Comparison of ENCODE assay signal across 8 cellular contexts in genomic region chr17:21039839-21040575, GRCh38. TPM values are rescaled to one million over a fixed set of nuclear protein-coding genes. Genes with fewer than 3 reads are reported as not detected.
DNase-seq lines count a peak whose midpoint lies in the region; ATAC-seq and TF ChIP-seq lines count a peak whose summit lies in the region.

No MANE protein-coding gene starts in this region.

- peak overlapping the region in 9 of 10 donors; percentile 89 to 98 (median 96) for H3K4me3 ChIP-seq in heart right ventricle
- H3K4me3 ChIP-seq in fibroblast of the aortic adventitia (ENCODE audit: low read depth, low read length): peak overlapping the region; percentile 85

- H3K36me3 ChIP-seq in heart right ventricle: peaks cover 0 to 32% (median 4%) of the 10 kb centered on the region in 9 donors

- no peaks in the 10 kb centered on the region for H3K9me3 ChIP-seq in heart right ventricle

- intact Hi-C loops in heart right ventricle (cut with DNase I): loop anchor here in 3 of 10 donors (5.0 to 10.0 kb wide), 4 partner anchors 65 to 247 kb away; partner anchors contain the start of genes MAP2K3 (in 2 of the 3) and NATD1 (in 1 of the 3)
- intact Hi-C loops in Right ventricle myocardium inferior (cut with DNase I): loop anchor here (5.0 kb wide), 4 partner anchors 33 to 242 kb away; partner anchors contain the start of genes DHRS7B, MAP2K3 and TMEM11
- intact Hi-C loops in sciatic nerve (cut with DNase I): no loop called here

- peak overlapping the region in 8 of 10 donors; percentile 4 to 100 (median 100) for H3K27ac ChIP-seq in heart right ventricle

- ATAC-seq in heart right ventricle (no peak), Right ventricle myocardium inferior (no peak), sciatic nerve (no peak), GM19455 (IDR thresholded peaks at IDR 0.05; ENCODE audit: unreplicated experiment) (no peak), HG03135 (IDR thresholded peaks at IDR 0.05; ENCODE audit: unreplicated experiment) (no peak)

- H3K27me3 ChIP-seq in heart right ventricle: no peaks in the 10 kb centered on the region

- no peak for DNase-seq in heart right ventricle
- DNase-seq in Right ventricle myocardium inferior (ENCODE audit: missing footprints): no peak
- DNase-seq in NCI-H460 (ENCODE audit: extremely low read depth, low read depth): peak; percentile 50
- peak; percentile 38 for DNase-seq in activated CD8-positive, alpha-beta memory T cell treated with anti-CD3 and anti-CD28 coated beads, Interleukin-2, amount 50 U/mL, for 4 hours
- DNase-seq in fibroblast of the aortic adventitia (ENCODE audit: low read depth): peak; percentile 57
- peak; percentile 62 for DNase-seq in sciatic nerve (ENCODE audit: low spot score)

- H3K4me1 ChIP-seq in heart right ventricle: peaks cover 11 to 74% (median 70%) of the 10 kb centered on the region in 9 donors

- WGBS in heart right ventricle, 2 donors: 15 to 19% methylated on average over 6 of the region's 6 CpGs

- peak in 6 of 9 donors; percentile 9 to 54 (median 36) for TF ChIP-seq CTCF in heart right ventricle (IDR thresholded peaks at IDR 0.05)
- TF ChIP-seq CTCF in fibroblast of the aortic adventitia (IDR thresholded peaks at IDR 0.05; ENCODE audit: insufficient read depth, low read length): peak; percentile 50

RNA-seq across cellular contexts. Expression of gene USP22, which starts 2.8 kb away (rescaled TPM):
- total RNA-seq in heart right ventricle: 100 to 1,000 TPM; 121 to 218 (median 182) TPM
- polyA plus RNA-seq in heart right ventricle: 10 to 100 TPM; 26.6 to 47.4 TPM
- total RNA-seq in Right ventricle myocardium inferior: 146 TPM
- 125 and 148 TPM in 2 replicates for total RNA-seq in NCI-H460 (2014; rRNA removed; shearing (Covaris generic))
- polyA plus RNA-seq in NCI-H460 (2014; cell fraction: nucleus; rRNA removed): 111 and 124 TPM in 2 replicates
- 107 and 214 TPM in 2 replicates for total RNA-seq in fibroblast of the aortic adventitia (ENCODE audit: low replicate concordance)
- total RNA-seq in sciatic nerve: 186 TPM

Comparison
In these comparisons a context has a peak if more than half of its experiments do, and no peak if none do; other contexts are left out.
1. DNase-seq: peak in NCI-H460 (single experiment), activated CD8-positive, alpha-beta memory T cell treated with anti-CD3 and anti-CD28 coated beads, Interleukin-2, amount 50 U/mL, for 4 hours (single experiment), fibroblast of the aortic adventitia (single experiment) and sciatic nerve (single experiment); none in heart right ventricle (0 of 2) and Right ventricle myocardium inferior (single experiment).